30 cellular contexts compared by ENCODE assay signal in the genomic region with DNA sequence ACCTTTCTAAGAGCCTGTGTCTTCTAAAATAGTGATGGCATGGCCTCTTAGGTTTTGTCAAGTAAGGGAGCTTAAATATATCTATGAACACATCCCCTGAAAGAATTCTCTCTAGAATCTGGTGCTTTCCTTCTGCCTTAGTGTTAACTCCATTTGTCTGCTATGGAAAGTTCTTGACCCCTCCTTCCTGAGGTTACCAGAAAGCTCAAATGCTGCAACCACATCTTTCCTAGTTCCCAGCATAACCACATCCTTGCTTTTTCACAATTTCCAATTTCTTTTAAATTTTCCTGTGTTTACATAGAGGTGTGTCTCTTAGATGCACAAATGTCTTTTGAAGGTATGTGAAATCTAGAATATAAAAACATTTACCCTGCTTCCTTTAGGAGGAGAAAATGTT.
"Had no signal": no experiment of that assay in that cellular context is flagged by ENCODE, and none has a peak within 500 bp of the region (broad histone marks: within the 10 kb centered on the region; RNA-seq: fewer than 3 reads in every experiment).

No MANE protein-coding gene starts in this region.

- H3K36me3 ChIP-seq: adrenal gland, ascending aorta, brain microvascular endothelial cell, heart left ventricle, sigmoid colon, tibial nerve had no signal

- H3K9me3 ChIP-seq: adrenal gland, ascending aorta, psoas muscle, sigmoid colon had no signal

- H3K4me3 Mint-ChIP-seq: activated naive CD4-positive, alpha-beta T cell treated with anti-CD3 and anti-CD28 coated beads for 36 hours; activated naive CD8-positive, alpha-beta T cell treated with anti-CD3 and anti-CD28 coated beads for 36 hours; immature natural killer cell; mesothelial cell of epicardium; naive thymus-derived CD8-positive, alpha-beta T cell; neural crest cell; T-helper 2 cell treated with Interferon-gamma antibody and Interleukin-4, amounts not matched to agents 5 μg/mL and 100 μg/mL, for 36 hours had no signal

- H3K79me2 ChIP-seq: parathyroid adenoma had no signal

- H3K4me1 ChIP-seq: adrenal gland, ascending aorta, parathyroid adenoma, psoas muscle, sigmoid colon, tibial nerve had no signal

- FAIRE-seq: kidney had no signal

- H3K27me3 ChIP-seq: adrenal gland, ascending aorta, brain microvascular endothelial cell, foreskin keratinocyte, heart left ventricle, sigmoid colon, tibial nerve had no signal

- H3K4me3 ChIP-seq: adrenal gland, ascending aorta, heart left ventricle, psoas muscle, sigmoid colon, tibial nerve had no signal

- H3K27ac ChIP-seq: adrenal gland, ascending aorta, brain microvascular endothelial cell, foreskin keratinocyte, heart left ventricle, parathyroid adenoma, psoas muscle, sigmoid colon, tibial nerve, VCaP had no signal

- H3K36me3 Mint-ChIP-seq: mesothelial cell of epicardium had no signal

- H3K9ac ChIP-seq: parathyroid adenoma had no signal

- DNase-seq: activated CD4-positive, alpha-beta T cell treated with anti-CD3 and anti-CD28 coated beads for 4 hours; activated CD4-positive, alpha-beta T cell treated with anti-CD3 and anti-CD28 coated beads, Interleukin-2, amount 50 U/mL, for 4 hours; activated effector memory CD4-positive, alpha-beta T cell treated with anti-CD3 and anti-CD28 coated beads, Interleukin-2, amount 50 U/mL, for 16 hours; activated naive CD4-positive, alpha-beta T cell treated with anti-CD3 and anti-CD28 coated beads for 36 hours; activated naive CD8-positive, alpha-beta T cell treated with anti-CD3 and anti-CD28 coated beads for 36 hours; adrenal gland; brain microvascular endothelial cell; caudate nucleus; foreskin keratinocyte; heart left ventricle; hypothalamus; immature natural killer cell; kidney; left colon; mammary epithelial cell; naive thymus-derived CD8-positive, alpha-beta T cell; occipital lobe; psoas muscle; sigmoid colon; stimulated activated CD4-positive, alpha-beta T cell treated with anti-CD3 and anti-CD28 coated beads, Interleukin-15, amount 100 ng/mL, for 24 hours; stimulated activated CD4-positive, alpha-beta T cell treated with anti-CD3 and anti-CD28 coated beads, Interleukin-2, amount 100 ng/mL, for 24 hours; stimulated activated naive CD4-positive, alpha-beta T cell; T-helper 1 cell had no signal

- H3K4me1 Mint-ChIP-seq: immature natural killer cell; mesothelial cell of epicardium; naive thymus-derived CD8-positive, alpha-beta T cell; neural crest cell had no signal

- H2AFZ ChIP-seq: parathyroid adenoma had no signal

- H3K27ac Mint-ChIP-seq: activated naive CD4-positive, alpha-beta T cell treated with anti-CD3 and anti-CD28 coated beads for 36 hours; activated naive CD8-positive, alpha-beta T cell treated with anti-CD3 and anti-CD28 coated beads for 36 hours; immature natural killer cell; mesothelial cell of epicardium; naive thymus-derived CD8-positive, alpha-beta T cell; T-helper 2 cell treated with Interferon-gamma antibody and Interleukin-4, amounts not matched to agents 5 μg/mL and 100 μg/mL, for 36 hours had no signal

- H3K9me3 Mint-ChIP-seq: immature natural killer cell had no signal
